Comparison of ENCODE assay signal across 8 cellular contexts in the genomic region with DNA sequence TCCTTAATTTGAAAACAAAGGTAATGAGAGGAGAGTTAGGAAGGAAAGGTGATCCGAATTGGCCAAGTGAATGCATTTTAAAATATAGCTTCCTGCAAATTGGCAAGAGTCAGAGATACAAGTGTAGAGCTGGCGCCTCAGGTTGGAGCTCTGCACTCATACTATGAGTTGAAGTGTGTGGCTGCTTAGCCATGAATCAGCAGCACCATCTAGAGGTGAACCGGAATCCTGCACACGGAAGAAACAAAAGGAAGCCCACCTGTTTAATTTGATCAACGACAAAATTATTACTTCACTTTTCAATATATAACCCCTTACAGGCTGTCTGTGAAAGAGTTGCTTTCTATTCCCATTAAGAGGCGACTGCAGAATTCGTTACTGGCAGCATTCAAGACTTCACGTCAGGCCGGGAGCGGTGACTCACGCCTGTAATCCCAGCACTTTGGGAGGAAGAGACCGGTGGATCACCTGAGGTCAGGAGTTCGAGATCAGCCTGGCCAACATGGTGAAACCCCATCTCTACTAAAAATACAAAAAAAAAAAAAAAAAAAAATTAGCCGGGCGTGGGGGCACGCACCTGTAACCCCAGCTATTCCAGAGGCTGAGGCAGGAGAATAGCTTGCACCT.
A peak's percentile ranks its signal among the peaks of the same experiment; 100 is the strongest.
DNase-seq lines count a peak whose midpoint lies in the region; ATAC-seq, FAIRE-seq and TF ChIP-seq lines count a peak whose summit lies in the region.

No MANE protein-coding gene starts in this region.

- no peak overlapping the region for H3K4me3 ChIP-seq in H1 (ENCODE audit: extremely low read depth in 1 of 4, insufficient read depth in 2 of 4, low read depth in 3 of 4, low read length in 4 of 4)

- H3K23ac ChIP-seq in H1 (ENCODE audit: insufficient read length): no peak overlapping the region

- H3K23me2 ChIP-seq in H1 (ENCODE audit: low read depth, low read length): no peaks in the 10 kb centered on the region

- no peak overlapping the region for H3K9ac ChIP-seq in H1 (replicated peaks in 1 of 4; ENCODE audit: extremely low read depth in 1 of 4, low read depth in 3 of 4, low read length in 3 of 4)

- no peak overlapping the region for H2BK5ac ChIP-seq in H1 (ENCODE audit: low read depth, low read length)

- H3K4me1 ChIP-seq in H1 (replicated peaks in 1 of 4; ENCODE audit: control insufficient read depth in 3 of 4, insufficient read depth in 4 of 4, low read length in 3 of 4): no peaks in the 10 kb centered on the region

- 39% methylated on average over 11 of the region's 16 CpGs; no CpG with 5 or more reads in 1 of the 2 experiments for WGBS in H1 (ENCODE audit: extremely low coverage in 1 of 2, insufficient coverage in 1 of 2, insufficient read length in 1 of 2, insufficient replicate concordance in 2 of 2, low coverage in 1 of 2, low lambda C conversion rate in 2 of 2, missing lambda C conversion rate in 1 of 2), 2 experiments

- TF ChIP-seq CTCF in H1 (IDR thresholded peaks at IDR 0.05; ENCODE audit: control extremely low read depth in 1 of 3, insufficient read depth in 1 of 3, low read depth in 1 of 3, low read length in 3 of 3): peak; percentile 52 to 90 (median 86)

- H4K8ac ChIP-seq in H1 (ENCODE audit: extremely low read depth, insufficient read depth, low read length): no peak overlapping the region

- CTCF ChIA-PET in H1 (lab: Charles Lee; ENCODE audit: partially characterized antibody): interaction anchor here (0.6 to 1.9 kb wide), 39 partner anchors 8 to 1099 kb away, joined by 3 to 18 read pairs (median 3); no protein-coding TSS in a partner anchor

- TF ChIP-seq EP300 in H1 (IDR thresholded peaks at IDR 0.05; ENCODE audit: borderline replicate concordance in 1 of 2, low read depth in 2 of 2, low read length in 2 of 2): no peak

- ATAC-seq in HG02852 (IDR thresholded peaks at IDR 0.05; ENCODE audit: unreplicated experiment): peak; percentile 60
- no peak for ATAC-seq in GM21423 (IDR thresholded peaks at IDR 0.05; ENCODE audit: unreplicated experiment)
- no peak for ATAC-seq in GM18519 (IDR thresholded peaks at IDR 0.05; ENCODE audit: low FRiP score, unreplicated experiment)
- no peak for ATAC-seq in GM19463 (IDR thresholded peaks at IDR 0.05; ENCODE audit: unreplicated experiment)

- no peak overlapping the region for H4K5ac ChIP-seq in H1 (ENCODE audit: insufficient read length, low read depth, low read length)

- no peaks in the 10 kb centered on the region for H3K27me3 ChIP-seq in H1 (replicated peaks in 1 of 4; ENCODE audit: control insufficient read depth in 3 of 4, extremely low read depth in 1 of 4, insufficient read depth in 3 of 4, low read length in 3 of 4)

- no peak overlapping the region for H3K27ac ChIP-seq in H1 (ENCODE audit: low read depth, low read length)

- no peak overlapping the region for H4K91ac ChIP-seq in H1 (replicated peaks; ENCODE audit: insufficient read length, low read length)

- H3K79me2 ChIP-seq in H1 (ENCODE audit: control insufficient read depth in 1 of 2, insufficient read depth in 2 of 2, low read length in 2 of 2): no peaks in the 10 kb centered on the region

- H3K4me2 ChIP-seq in H1 (ENCODE audit: insufficient read depth in 1 of 2, low read depth in 2 of 2, low read length in 2 of 2): no peak overlapping the region

- no peaks in the 10 kb centered on the region for H3K79me1 ChIP-seq in H1 (ENCODE audit: low read depth, low read length)

- FAIRE-seq in H1 (lab: Jason Lieb, UNC): peak; percentile 89

- no peak overlapping the region for H2BK12ac ChIP-seq in H1 (ENCODE audit: low read depth, low read length)

- POLR2A ChIA-PET in H1 (lab: Charles Lee; ENCODE audit: partially characterized antibody): no interaction called here

- no peak overlapping the region for H2AFZ ChIP-seq in H1 (ENCODE audit: low read length)

- no peaks in the 10 kb centered on the region for H4K20me1 ChIP-seq in H1 (replicated peaks in 1 of 2; ENCODE audit: control insufficient read depth in 1 of 2, insufficient read depth in 2 of 2, low read length in 2 of 2)

- H3K14ac ChIP-seq in H1 (ENCODE audit: insufficient read length): no peak overlapping the region

- H3K56ac ChIP-seq in H1 (replicated peaks; ENCODE audit: insufficient read length, low read depth, low read length): no peak overlapping the region

- H2BK120ac ChIP-seq in H1 (replicated peaks; ENCODE audit: low read depth, low read length): no peak overlapping the region

- peak; percentile 63 for DNase-seq in D341Med (ENCODE audit: low spot score)
- peak; percentile 73 for DNase-seq in NCI-H82 (lab: John Stamatoyannopoulos, UW)
- DNase-seq in H1 (ENCODE audit: low read depth in 1 of 2, low spot score in 2 of 2): peak; percentile 50 to 77
- peak; percentile 67 for DNase-seq in midbrain (lab: John Stamatoyannopoulos, UW)

- no peak overlapping the region for H2BK15ac ChIP-seq in H1 (ENCODE audit: low read length)

- no peak overlapping the region for H2AK5ac ChIP-seq in H1 (ENCODE audit: low read depth, low read length)

- no peak overlapping the region for H3K4ac ChIP-seq in H1 (replicated peaks; ENCODE audit: insufficient read length, low read depth, low read length)

- H3K36me3 ChIP-seq in H1 (ENCODE audit: control insufficient read depth in 2 of 4, insufficient read depth in 4 of 4, low read length in 3 of 4): no peaks in the 10 kb centered on the region

- no peaks in the 10 kb centered on the region for H3K9me3 ChIP-seq in H1 (ENCODE audit: insufficient read depth in 2 of 2, low read depth in 1 of 2, low read length in 1 of 2)

- TF ChIP-seq RAD21 in H1 (IDR thresholded peaks at IDR 0.05 in 1 of 2, conservative IDR thresholded peaks at IDR 0.05 in 1 of 2; ENCODE audit: low read depth in 2 of 2, low read length in 2 of 2): peak; percentile 97

- TF ChIP-seq POLR2A in H1 (IDR thresholded peaks at IDR 0.05; ENCODE audit: control extremely low read depth in 1 of 2, low read depth in 2 of 2, low read length in 2 of 2): no peak

- no peak overlapping the region for H2BK20ac ChIP-seq in H1 (ENCODE audit: low read length)

- no peak overlapping the region for H3K18ac ChIP-seq in H1 (ENCODE audit: extremely low read depth, low read length)

TF ChIP-seq in H1, 55 proteins besides CTCF, POLR2A, EP300 and RAD21:
- TF ChIP-seq, protein P1, sequence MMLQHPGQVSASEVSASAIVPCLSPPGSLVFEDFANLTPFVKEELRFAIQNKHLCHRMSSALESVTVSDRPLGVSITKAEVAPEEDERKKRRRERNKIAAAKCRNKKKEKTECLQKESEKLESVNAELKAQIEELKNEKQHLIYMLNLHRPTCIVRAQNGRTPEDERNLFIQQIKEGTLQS (IDR thresholded peaks at IDR 0.05; ENCODE audit: insufficient read depth, low read depth, low read length): no peak
- TF ChIP-seq, protein P2, sequence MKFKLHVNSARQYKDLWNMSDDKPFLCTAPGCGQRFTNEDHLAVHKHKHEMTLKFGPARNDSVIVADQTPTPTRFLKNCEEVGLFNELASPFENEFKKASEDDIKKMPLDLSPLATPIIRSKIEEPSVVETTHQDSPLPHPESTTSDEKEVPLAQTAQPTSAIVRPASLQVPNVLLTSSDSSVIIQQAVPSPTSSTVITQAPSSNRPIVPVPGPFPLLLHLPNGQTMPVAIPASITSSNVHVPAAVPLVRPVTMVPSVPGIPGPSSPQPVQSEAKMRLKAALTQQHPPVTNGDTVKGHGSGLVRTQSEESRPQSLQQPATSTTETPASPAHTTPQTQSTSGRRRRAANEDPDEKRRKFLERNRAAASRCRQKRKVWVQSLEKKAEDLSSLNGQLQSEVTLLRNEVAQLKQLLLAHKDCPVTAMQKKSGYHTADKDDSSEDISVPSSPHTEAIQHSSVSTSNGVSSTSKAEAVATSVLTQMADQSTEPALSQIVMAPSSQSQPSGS (IDR thresholded peaks at IDR 0.05; ENCODE audit: low read length): no peak
- TF ChIP-seq SRF (IDR thresholded peaks at IDR 0.05; ENCODE audit: low read depth, low read length) (no peak), RNF2 (IDR thresholded peaks at IDR 0.05; ENCODE audit: borderline replicate concordance, low read depth, low read length, missing control alignments, poor library complexity, severe bottlenecking) (no peak), ZNF274 (IDR thresholded peaks at IDR 0.05; ENCODE audit: borderline replicate concordance, extremely low read depth, low read length) (no peak), GABPA (IDR thresholded peaks at IDR 0.05; ENCODE audit: borderline replicate concordance, insufficient read depth, low read length) (no peak), SP4 (IDR thresholded peaks at IDR 0.05; ENCODE audit: low read length) (no peak), BACH1 (IDR thresholded peaks at IDR 0.05; ENCODE audit: low read length) (no peak)
